ENCODE assay signal across 1 cellular context in genomic region chr2:121755237-121756111, GRCh38.
TF ChIP-seq lines count a peak whose summit lies in the region.

TSN (plus strand) TSS chr2:121755651; CDS start chr2:121755780, 129 bp downstream.

TF ChIP-seq in K562, 482 proteins besides CTCF, POLR2A, EP300 and RAD21 (continued from another document and continues in another):
- TF ChIP-seq HNRNPK (IDR thresholded peaks at IDR 0.05; ENCODE audit: low read depth, low read length, poor library complexity, severe bottlenecking), result no peak
- TF ChIP-seq ZBTB7A (IDR thresholded peaks at IDR 0.05; ENCODE audit: borderline replicate concordance, control insufficient read depth, low read depth, low read length), result 0 out of 2 replicates have a peak, but pooled peaks have one; percentile 18
- TF ChIP-seq, protein P1, sequence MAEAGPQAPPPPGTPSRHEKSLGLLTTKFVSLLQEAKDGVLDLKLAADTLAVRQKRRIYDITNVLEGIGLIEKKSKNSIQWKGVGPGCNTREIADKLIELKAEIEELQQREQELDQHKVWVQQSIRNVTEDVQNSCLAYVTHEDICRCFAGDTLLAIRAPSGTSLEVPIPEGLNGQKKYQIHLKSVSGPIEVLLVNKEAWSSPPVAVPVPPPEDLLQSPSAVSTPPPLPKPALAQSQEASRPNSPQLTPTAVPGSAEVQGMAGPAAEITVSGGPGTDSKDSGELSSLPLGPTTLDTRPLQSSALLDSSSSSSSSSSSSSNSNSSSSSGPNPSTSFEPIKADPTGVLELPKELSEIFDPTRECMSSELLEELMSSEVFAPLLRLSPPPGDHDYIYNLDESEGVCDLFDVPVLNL (CRISPR knock-in tag; IDR thresholded peaks at IDR 0.05; ENCODE audit: low read depth), result peak; percentile 84; the same call in 1 of the 2 replicates
- TF ChIP-seq EHMT2 (IDR thresholded peaks at IDR 0.05), result no peak
- TF ChIP-seq ZBTB2 (IDR thresholded peaks at IDR 0.05), result no peak
- TF ChIP-seq, protein P2, sequence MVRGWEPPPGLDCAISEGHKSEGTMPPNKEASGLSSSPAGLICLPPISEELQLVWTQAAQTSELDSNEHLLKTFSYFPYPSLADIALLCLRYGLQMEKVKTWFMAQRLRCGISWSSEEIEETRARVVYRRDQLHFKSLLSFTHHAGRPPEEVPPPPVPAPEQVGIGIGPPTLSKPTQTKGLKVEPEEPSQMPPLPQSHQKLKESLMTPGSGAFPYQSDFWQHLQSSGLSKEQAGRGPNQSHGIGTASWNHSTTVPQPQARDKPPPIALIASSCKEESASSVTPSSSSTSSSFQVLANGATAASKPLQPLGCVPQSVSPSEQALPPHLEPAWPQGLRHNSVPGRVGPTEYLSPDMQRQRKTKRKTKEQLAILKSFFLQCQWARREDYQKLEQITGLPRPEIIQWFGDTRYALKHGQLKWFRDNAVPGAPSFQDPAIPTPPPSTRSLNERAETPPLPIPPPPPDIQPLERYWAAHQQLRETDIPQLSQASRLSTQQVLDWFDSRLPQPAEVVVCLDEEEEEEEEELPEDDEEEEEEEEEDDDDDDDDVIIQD (CRISPR knock-in tag; IDR thresholded peaks at IDR 0.05), result no peak
- no peak for TF ChIP-seq SRSF7 (optimal IDR thresholded peaks at IDR 0.05; ENCODE audit: low read depth, low read length)
- TF ChIP-seq ZNF165 (CRISPR knock-in tag; IDR thresholded peaks at IDR 0.05; ENCODE audit: borderline replicate concordance), result no peak
- no peak for TF ChIP-seq SMARCA4 (IDR thresholded peaks at IDR 0.05)
- no peak for TF ChIP-seq NFIX (CRISPR knock-in tag; IDR thresholded peaks at IDR 0.05; ENCODE audit: low read depth)
- peak; percentile 79; the same call in 1 of the 2 replicates for TF ChIP-seq HINFP (tag; conservative IDR thresholded peaks at IDR 0.05; ENCODE audit: low read depth)
- no peak for TF ChIP-seq MYNN (IDR thresholded peaks at IDR 0.05)
- TF ChIP-seq MYNN (CRISPR knock-in tag; IDR thresholded peaks at IDR 0.05), result no peak
- no peak for TF ChIP-seq ETV1 (tag; conservative IDR thresholded peaks at IDR 0.05; ENCODE audit: low read depth)
- no peak for TF ChIP-seq BRD4 (IDR thresholded peaks at IDR 0.05)
- TF ChIP-seq CREBBP (IDR thresholded peaks at IDR 0.05; ENCODE audit: low read depth, low read length), result no peak
- no peak for TF ChIP-seq NR2C1 (IDR thresholded peaks at IDR 0.05)
- TF ChIP-seq NR2C1 (tag; IDR thresholded peaks at IDR 0.05), result 0 out of 2 replicates have a peak, but pooled peaks have one; percentile 31
- no peak for TF ChIP-seq ZMIZ1 (IDR thresholded peaks at IDR 0.05; ENCODE audit: low read depth in 2 of 2, low read length in 2 of 2)
- TF ChIP-seq SETDB1 (IDR thresholded peaks at IDR 0.05; ENCODE audit: low read length), result no peak
- peak; percentile 71 for TF ChIP-seq ZKSCAN1 (IDR thresholded peaks at IDR 0.05; ENCODE audit: low read depth, low read length)
- TF ChIP-seq U2AF2 (optimal IDR thresholded peaks at IDR 0.05; ENCODE audit: low read depth, low read length), result no peak
- TF ChIP-seq, protein P3, sequence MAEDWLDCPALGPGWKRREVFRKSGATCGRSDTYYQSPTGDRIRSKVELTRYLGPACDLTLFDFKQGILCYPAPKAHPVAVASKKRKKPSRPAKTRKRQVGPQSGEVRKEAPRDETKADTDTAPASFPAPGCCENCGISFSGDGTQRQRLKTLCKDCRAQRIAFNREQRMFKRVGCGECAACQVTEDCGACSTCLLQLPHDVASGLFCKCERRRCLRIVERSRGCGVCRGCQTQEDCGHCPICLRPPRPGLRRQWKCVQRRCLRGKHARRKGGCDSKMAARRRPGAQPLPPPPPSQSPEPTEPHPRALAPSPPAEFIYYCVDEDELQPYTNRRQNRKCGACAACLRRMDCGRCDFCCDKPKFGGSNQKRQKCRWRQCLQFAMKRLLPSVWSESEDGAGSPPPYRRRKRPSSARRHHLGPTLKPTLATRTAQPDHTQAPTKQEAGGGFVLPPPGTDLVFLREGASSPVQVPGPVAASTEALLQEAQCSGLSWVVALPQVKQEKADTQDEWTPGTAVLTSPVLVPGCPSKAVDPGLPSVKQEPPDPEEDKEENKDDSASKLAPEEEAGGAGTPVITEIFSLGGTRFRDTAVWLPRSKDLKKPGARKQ (CRISPR knock-in tag; IDR thresholded peaks at IDR 0.05), result no peak
- TF ChIP-seq GABPB2 (CRISPR knock-in tag; conservative IDR thresholded peaks at IDR 0.05), result no peak
- TF ChIP-seq RBM39 (optimal IDR thresholded peaks at IDR 0.05; ENCODE audit: low read depth, low read length), result no peak
- no peak for TF ChIP-seq HES1 (IDR thresholded peaks at IDR 0.05; ENCODE audit: low read depth)
- peak; percentile 77 for TF ChIP-seq SAP30 (IDR thresholded peaks at IDR 0.05; ENCODE audit: borderline replicate concordance, insufficient read depth, low read depth, low read length, poor library complexity, severe bottlenecking)
- 0 out of 2 replicates have a peak, but pooled peaks have one; percentile 1 for TF ChIP-seq ZNF197 (CRISPR knock-in tag; IDR thresholded peaks at IDR 0.05; ENCODE audit: low read depth)
- TF ChIP-seq NFATC3 (IDR thresholded peaks at IDR 0.05), result no peak
- TF ChIP-seq PCBP2 (IDR thresholded peaks at IDR 0.05; ENCODE audit: low read depth, low read length, poor library complexity, severe bottlenecking), result no peak
- TF ChIP-seq PURB (CRISPR knock-in tag; IDR thresholded peaks at IDR 0.05; ENCODE audit: low read depth), result no peak
- peak; percentile 76 for TF ChIP-seq TAF7 (tag; IDR thresholded peaks at IDR 0.05)
- TF ChIP-seq, protein P4, sequence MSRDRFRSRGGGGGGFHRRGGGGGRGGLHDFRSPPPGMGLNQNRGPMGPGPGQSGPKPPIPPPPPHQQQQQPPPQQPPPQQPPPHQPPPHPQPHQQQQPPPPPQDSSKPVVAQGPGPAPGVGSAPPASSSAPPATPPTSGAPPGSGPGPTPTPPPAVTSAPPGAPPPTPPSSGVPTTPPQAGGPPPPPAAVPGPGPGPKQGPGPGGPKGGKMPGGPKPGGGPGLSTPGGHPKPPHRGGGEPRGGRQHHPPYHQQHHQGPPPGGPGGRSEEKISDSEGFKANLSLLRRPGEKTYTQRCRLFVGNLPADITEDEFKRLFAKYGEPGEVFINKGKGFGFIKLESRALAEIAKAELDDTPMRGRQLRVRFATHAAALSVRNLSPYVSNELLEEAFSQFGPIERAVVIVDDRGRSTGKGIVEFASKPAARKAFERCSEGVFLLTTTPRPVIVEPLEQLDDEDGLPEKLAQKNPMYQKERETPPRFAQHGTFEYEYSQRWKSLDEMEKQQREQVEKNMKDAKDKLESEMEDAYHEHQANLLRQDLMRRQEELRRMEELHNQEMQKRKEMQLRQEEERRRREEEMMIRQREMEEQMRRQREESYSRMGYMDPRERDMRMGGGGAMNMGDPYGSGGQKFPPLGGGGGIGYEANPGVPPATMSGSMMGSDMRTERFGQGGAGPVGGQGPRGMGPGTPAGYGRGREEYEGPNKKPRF (IDR thresholded peaks at IDR 0.05; ENCODE audit: low read depth, low read length), result no peak
- peak; percentile 74 for TF ChIP-seq XRCC5 (IDR thresholded peaks at IDR 0.05; ENCODE audit: low read depth, low read length)
- 0 out of 4 replicates have a peak, but pooled peaks of 1 of the 2 experiments have one; percentile 19 for TF ChIP-seq FOXA3 (CRISPR knock-in tag; conservative IDR thresholded peaks at IDR 0.05 in 1 of 2, IDR thresholded peaks at IDR 0.05 in 1 of 2)
- TF ChIP-seq ZNF79 (CRISPR knock-in tag; IDR thresholded peaks at IDR 0.05; ENCODE audit: low read depth), result no peak
- no peak for TF ChIP-seq HNRNPH1 (optimal IDR thresholded peaks at IDR 0.05; ENCODE audit: low read depth, low read length)
- no peak for TF ChIP-seq ETS2 (tag; IDR thresholded peaks at IDR 0.05; ENCODE audit: borderline replicate concordance, poor library complexity, severe bottlenecking)
- no peak for TF ChIP-seq PYGO2 (tag; IDR thresholded peaks at IDR 0.05)
- TF ChIP-seq ZBTB26 (CRISPR knock-in tag; IDR thresholded peaks at IDR 0.05), result no peak
- no peak for TF ChIP-seq TCF7 (IDR thresholded peaks at IDR 0.05; ENCODE audit: borderline replicate concordance)
- no peak for TF ChIP-seq POU5F1 (IDR thresholded peaks at IDR 0.05; ENCODE audit: borderline replicate concordance, low read depth, low read length, partially characterized antibody)
- no peak for TF ChIP-seq NFE2L1 (tag; IDR thresholded peaks at IDR 0.05; ENCODE audit: borderline replicate concordance, low read depth)
- TF ChIP-seq FOXP1 (CRISPR knock-in tag; IDR thresholded peaks at IDR 0.05), result peak; percentile 70
- no peak for TF ChIP-seq SIRT6 (IDR thresholded peaks at IDR 0.05; ENCODE audit: low read depth, low read length)
- no peak for TF ChIP-seq ZNF764 (CRISPR knock-in tag; IDR thresholded peaks at IDR 0.05; ENCODE audit: low read depth)
- no peak for TF ChIP-seq TSC22D4 (tag; IDR thresholded peaks at IDR 0.05)
- TF ChIP-seq, protein P5, sequence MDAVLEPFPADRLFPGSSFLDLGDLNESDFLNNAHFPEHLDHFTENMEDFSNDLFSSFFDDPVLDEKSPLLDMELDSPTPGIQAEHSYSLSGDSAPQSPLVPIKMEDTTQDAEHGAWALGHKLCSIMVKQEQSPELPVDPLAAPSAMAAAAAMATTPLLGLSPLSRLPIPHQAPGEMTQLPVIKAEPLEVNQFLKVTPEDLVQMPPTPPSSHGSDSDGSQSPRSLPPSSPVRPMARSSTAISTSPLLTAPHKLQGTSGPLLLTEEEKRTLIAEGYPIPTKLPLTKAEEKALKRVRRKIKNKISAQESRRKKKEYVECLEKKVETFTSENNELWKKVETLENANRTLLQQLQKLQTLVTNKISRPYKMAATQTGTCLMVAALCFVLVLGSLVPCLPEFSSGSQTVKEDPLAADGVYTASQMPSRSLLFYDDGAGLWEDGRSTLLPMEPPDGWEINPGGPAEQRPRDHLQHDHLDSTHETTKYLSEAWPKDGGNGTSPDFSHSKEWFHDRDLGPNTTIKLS (IDR thresholded peaks at IDR 0.05; ENCODE audit: borderline replicate concordance, low read depth), result peak; percentile 95
- TF ChIP-seq CTBP1 (IDR thresholded peaks at IDR 0.05; ENCODE audit: borderline replicate concordance), result peak; percentile 36; the same call in 1 of the 2 replicates
- TF ChIP-seq NUFIP1 (IDR thresholded peaks at IDR 0.05; ENCODE audit: partially characterized antibody), result no peak
- peak; percentile 93 for TF ChIP-seq E2F3 (CRISPR knock-in tag; IDR thresholded peaks at IDR 0.05)
- no peak for TF ChIP-seq ZNF77 (CRISPR knock-in tag; IDR thresholded peaks at IDR 0.05)
